ENCODE assay signal across 9 cellular contexts in genomic region chr15:52463638-52464037, GRCh38.
A peak's percentile ranks its signal among the peaks of the same experiment; 100 is the strongest.
DNase-seq lines count a peak whose midpoint lies in the region; ATAC-seq and TF ChIP-seq lines count a peak whose summit lies in the region.
"Had no signal": no experiment of that assay in that cellular context is flagged by ENCODE, and none has a peak within 500 bp of the region (broad histone marks: within the 10 kb centered on the region; RNA-seq: fewer than 3 reads in every experiment).

No MANE protein-coding gene starts in this region.

- no peak overlapping the region for H3K14ac ChIP-seq in H9 (ENCODE audit: insufficient read depth, low read length)

- no peak overlapping the region for H3K27ac ChIP-seq in CD8-positive, alpha-beta memory T cell (ENCODE audit: low read depth, low read length)
- H3K27ac ChIP-seq in H9 (ENCODE audit: insufficient read length, low read depth, low read length) (no peak overlapping the region), liver (ENCODE audit: low read depth in 1 of 2, low read length in 2 of 2) (no peak overlapping the region)

- no peaks in the 10 kb centered on the region for H3K79me1 ChIP-seq in H9 (ENCODE audit: insufficient read depth, low read depth, low read length, poor library complexity, severe bottlenecking)

- H4K8ac ChIP-seq in H9 (replicated peaks; ENCODE audit: insufficient read length, low read depth, low read length): no peak overlapping the region

- peaks cover 30% of the 10 kb centered on the region for H3K4me1 ChIP-seq in CD8-positive, alpha-beta memory T cell (ENCODE audit: insufficient read depth, low read length)
- H3K4me1 ChIP-seq in H9 (ENCODE audit: insufficient read depth, low read length): peaks cover 11% of the 10 kb centered on the region; the same call in 1 of the 2 replicates
- H3K4me1 ChIP-seq in liver (ENCODE audit: control insufficient read depth in 4 of 4, insufficient read depth in 4 of 4, low read length in 3 of 4): no peaks in the 10 kb centered on the region

- no peak overlapping the region for H3T11ph ChIP-seq in H9 (ENCODE audit: low read length)

- peak overlapping the region; percentile 81 to 99 (median 96) for H3K27ac Mint-ChIP-seq in CD8-positive, alpha-beta memory T cell
- H3K27ac Mint-ChIP-seq in H9 (no peak overlapping the region), nephron progenitor cell (no peak overlapping the region)
- H3K27ac Mint-ChIP-seq in activated CD8-positive, alpha-beta T cell treated with anti-CD3 and anti-CD28 coated beads for 36 hours: peak overlapping the region; percentile 80

- H3K56ac ChIP-seq in H9 (ENCODE audit: insufficient read length, low read depth, low read length): no peak overlapping the region

- no peak overlapping the region for H4K5ac ChIP-seq in H9 (ENCODE audit: insufficient read length, low read depth, low read length)

- H3K27me3 ChIP-seq in CD8-positive, alpha-beta memory T cell (ENCODE audit: insufficient read depth, low read length, poor library complexity, severe bottlenecking): no peaks in the 10 kb centered on the region
- no peaks in the 10 kb centered on the region for H3K27me3 ChIP-seq in H9 (ENCODE audit: insufficient read depth, low read length)
- H3K27me3 ChIP-seq in liver (ENCODE audit: control insufficient read depth in 4 of 4, insufficient read depth in 4 of 4, low read length in 3 of 4): no peaks in the 10 kb centered on the region

- no peaks in the 10 kb centered on the region for H3K79me2 ChIP-seq in H9 (ENCODE audit: insufficient read depth, low read length)

- no peak overlapping the region for H3K23ac ChIP-seq in H9 (ENCODE audit: insufficient read length, low read depth, low read length)

- H3K18ac ChIP-seq in H9 (ENCODE audit: insufficient read length, low read depth, low read length): no peak overlapping the region

- no peak for ATAC-seq in activated CD8-positive, alpha-beta T cell treated with anti-CD3 and anti-CD28 coated beads for 36 hours
- ATAC-seq in HG03432 (IDR thresholded peaks at IDR 0.05; ENCODE audit: unreplicated experiment): no peak

- H2AFZ ChIP-seq in H9 (ENCODE audit: low read length): no peak overlapping the region

- intact Hi-C loops in activated CD8-positive, alpha-beta T cell treated with anti-CD3 and anti-CD28 coated beads for 36 hours (cut with micrococcal nuclease): no loop called here

- H3K27me3 Mint-ChIP-seq in CD8-positive, alpha-beta memory T cell: no peaks in the 10 kb centered on the region
- H3K27me3 Mint-ChIP-seq in H9 (ENCODE audit: low read depth) (no peaks in the 10 kb centered on the region), nephron progenitor cell (ENCODE audit: low read depth, poor library complexity) (peaks cover 2% of the 10 kb centered on the region)
- no peaks in the 10 kb centered on the region for H3K27me3 Mint-ChIP-seq in activated CD8-positive, alpha-beta T cell treated with anti-CD3 and anti-CD28 coated beads for 36 hours

- peaks cover 2 to 15% (median 10%) of the 10 kb centered on the region in 3 donors for H3K36me3 Mint-ChIP-seq in CD8-positive, alpha-beta memory T cell
- H3K36me3 Mint-ChIP-seq in H9 (ENCODE audit: insufficient read depth in 1 of 3, low read depth in 3 of 3) (peaks cover 14 to 21% (median 18%) of the 10 kb centered on the region in 3 experiments), nephron progenitor cell (ENCODE audit: low read depth) (peaks cover 5% of the 10 kb centered on the region)
- H3K36me3 Mint-ChIP-seq in activated CD8-positive, alpha-beta T cell treated with anti-CD3 and anti-CD28 coated beads for 36 hours (ENCODE audit: low read depth): peaks cover 12% of the 10 kb centered on the region

- no peak overlapping the region for H2BK120ac ChIP-seq in H9 (ENCODE audit: low read depth, low read length, poor library complexity, severe bottlenecking)

- no peak overlapping the region for H4K91ac ChIP-seq in H9 (ENCODE audit: insufficient read length, low read depth, low read length)

- DNase-seq in CD8-positive, alpha-beta memory T cell: no peak
- no peak for DNase-seq in H9
- no peak for DNase-seq in activated CD8-positive, alpha-beta T cell treated with anti-CD3 and anti-CD28 coated beads for 36 hours
- DNase-seq in NCI-H146 (lab: John Stamatoyannopoulos, UW): no peak
- no peak for DNase-seq in effector CD4-positive, alpha-beta T cell
- no peak for DNase-seq in nephron progenitor cell
- DNase-seq: Kasumi-1 had no signal

- H3K4me2 ChIP-seq in H9 (ENCODE audit: insufficient read depth, insufficient read length, low read length): no peak overlapping the region

- H3K9me3 ChIP-seq in CD8-positive, alpha-beta memory T cell (ENCODE audit: low read length): no peaks in the 10 kb centered on the region
- H3K9me3 ChIP-seq in H9 (ENCODE audit: control insufficient read depth, low read depth, low read length): no peaks in the 10 kb centered on the region
- no peaks in the 10 kb centered on the region for H3K9me3 ChIP-seq in liver (ENCODE audit: control insufficient read depth in 4 of 4, low read length in 3 of 4)

- no peak overlapping the region for H2BK15ac ChIP-seq in H9 (ENCODE audit: low read depth, low read length)

- peak overlapping the region; percentile 32 to 89 (median 82) for H3K4me3 Mint-ChIP-seq in CD8-positive, alpha-beta memory T cell
- H3K4me3 Mint-ChIP-seq in H9: no peak overlapping the region
- H3K4me3 Mint-ChIP-seq in activated CD8-positive, alpha-beta T cell treated with anti-CD3 and anti-CD28 coated beads for 36 hours: no peak overlapping the region
- no peak overlapping the region for H3K4me3 Mint-ChIP-seq in nephron progenitor cell

- no peak overlapping the region for H3K4ac ChIP-seq in H9 (ENCODE audit: low read depth, low read length)

- CTCF ChIA-PET in CD8-positive, alpha-beta memory T cell (lab: Charles Lee): interaction anchor here (0.6 to 1.5 kb wide), 6 partner anchors 12 to 135 kb away, joined by 3 to 7 read pairs (median 4); no protein-coding TSS in a partner anchor
- CTCF ChIA-PET in activated CD8-positive, alpha-beta T cell treated with anti-CD3 and anti-CD28 coated beads for 36 hours (lab: Charles Lee): interaction anchor here (1.0 to 2.3 kb wide), 5 partner anchors 24 to 207 kb away, joined by 3 to 9 read pairs (median 4); no protein-coding TSS in a partner anchor

- no peak overlapping the region for H2AK5ac ChIP-seq in H9 (ENCODE audit: insufficient read length, low read length)

- H3K9ac ChIP-seq in H9 (ENCODE audit: extremely low read depth, insufficient read length, low read length) (no peak overlapping the region), liver (ENCODE audit: low read depth in 1 of 2, low read length in 2 of 2) (no peak overlapping the region)

- peak; percentile 15 to 23 for TF ChIP-seq RAD21 in liver (IDR thresholded peaks at IDR 0.05)

- H3K4me3 ChIP-seq in CD8-positive, alpha-beta memory T cell (ENCODE audit: low read length): no peak overlapping the region
- no peak overlapping the region for H3K4me3 ChIP-seq in liver (ENCODE audit: low read depth in 1 of 3, low read length in 3 of 3)

- peaks cover 4 to 12% (median 9%) of the 10 kb centered on the region in 5 donors for H3K9me3 Mint-ChIP-seq in CD8-positive, alpha-beta memory T cell
- H3K9me3 Mint-ChIP-seq in H9: peaks cover 12 to 15% of the 10 kb centered on the region in 2 experiments
- H3K9me3 Mint-ChIP-seq in activated CD8-positive, alpha-beta T cell treated with anti-CD3 and anti-CD28 coated beads for 36 hours: peaks cover 11% of the 10 kb centered on the region
- peaks cover 27% of the 10 kb centered on the region for H3K9me3 Mint-ChIP-seq in nephron progenitor cell

- TF ChIP-seq CTCF in H9 (conservative IDR thresholded peaks at IDR 0.05): 0 out of 3 replicates have a peak, but pooled peaks have one; percentile 12
- peak; percentile 23 for TF ChIP-seq CTCF in activated CD8-positive, alpha-beta T cell treated with anti-CD3 and anti-CD28 coated beads for 36 hours (IDR thresholded peaks at IDR 0.05)
- no peak for TF ChIP-seq CTCF in liver (IDR thresholded peaks at IDR 0.05; ENCODE audit: low read depth, low read length, missing input control)
- TF ChIP-seq CTCF in nephron progenitor cell (IDR thresholded peaks at IDR 0.05): no peak

- H3K23me2 ChIP-seq in H9 (ENCODE audit: insufficient read length, low read depth, low read length, poor library complexity, severe bottlenecking): no peaks in the 10 kb centered on the region

- H4K20me1 ChIP-seq in H9 (ENCODE audit: control insufficient read depth, insufficient read depth, insufficient read length): no peaks in the 10 kb centered on the region

- H3K4me1 Mint-ChIP-seq in CD8-positive, alpha-beta memory T cell: peaks cover 41 to 51% (median 45%) of the 10 kb centered on the region in 3 donors
- H3K4me1 Mint-ChIP-seq in H9 (peaks cover 26 to 31% of the 10 kb centered on the region in 2 experiments), nephron progenitor cell (no peaks in the 10 kb centered on the region)
- H3K4me1 Mint-ChIP-seq in activated CD8-positive, alpha-beta T cell treated with anti-CD3 and anti-CD28 coated beads for 36 hours (ENCODE audit: low read depth): peaks cover 43% of the 10 kb centered on the region

- H2BK5ac ChIP-seq in H9 (ENCODE audit: insufficient read length, low read length): no peak overlapping the region

- H3K36me3 ChIP-seq in CD8-positive, alpha-beta memory T cell (ENCODE audit: insufficient read depth, low read length): no peaks in the 10 kb centered on the region
- no peaks in the 10 kb centered on the region for H3K36me3 ChIP-seq in liver (ENCODE audit: control insufficient read depth in 4 of 4, insufficient read depth in 3 of 4, low read depth in 1 of 4, low read length in 3 of 4)

- POLR2A ChIA-PET in CD8-positive, alpha-beta memory T cell (lab: Charles Lee): interaction anchor here (0.8 kb wide), 1 partner anchor 19 kb away, joined by 3 read pairs; no protein-coding TSS in a partner anchor
- POLR2A ChIA-PET in activated CD8-positive, alpha-beta T cell treated with anti-CD3 and anti-CD28 coated beads for 36 hours (lab: Charles Lee): interaction anchor here (0.7 to 1.0 kb wide), 2 partner anchors 65 to 109 kb away, joined by 3 read pairs; partner anchors contain the start of gene MYO5A

- H2BK12ac ChIP-seq in H9 (ENCODE audit: insufficient read length, low read depth, low read length): no peak overlapping the region

- no peak overlapping the region for H2BK20ac ChIP-seq in H9 (ENCODE audit: low read depth, low read length, poor library complexity, severe bottlenecking)

TF ChIP-seq in liver, 16 proteins besides CTCF, POLR2A, EP300 and RAD21:
- TF ChIP-seq YY1 (IDR thresholded peaks at IDR 0.05): no peak

Comparison
In these comparisons a context has a peak if more than half of its experiments do, and no peak if none do; other contexts are left out.
1. H3K27ac Mint-ChIP-seq: peak in CD8-positive, alpha-beta memory T cell (8 of 8) and activated CD8-positive, alpha-beta T cell treated with anti-CD3 and anti-CD28 coated beads for 36 hours (single experiment); none in H9 (0 of 3) and nephron progenitor cell (single experiment).
2. H3K4me3 Mint-ChIP-seq: peak in CD8-positive, alpha-beta memory T cell (7 of 7); none in H9 (0 of 2), activated CD8-positive, alpha-beta T cell treated with anti-CD3 and anti-CD28 coated beads for 36 hours (single experiment) and nephron progenitor cell (single experiment).
3. CTCF ChIP-seq: peak in H9 (single experiment) and activated CD8-positive, alpha-beta T cell treated with anti-CD3 and anti-CD28 coated beads for 36 hours (single experiment); none in liver (single experiment) and nephron progenitor cell (single experiment).